1 cellular context compared by ENCODE assay signal in the genomic region with DNA sequence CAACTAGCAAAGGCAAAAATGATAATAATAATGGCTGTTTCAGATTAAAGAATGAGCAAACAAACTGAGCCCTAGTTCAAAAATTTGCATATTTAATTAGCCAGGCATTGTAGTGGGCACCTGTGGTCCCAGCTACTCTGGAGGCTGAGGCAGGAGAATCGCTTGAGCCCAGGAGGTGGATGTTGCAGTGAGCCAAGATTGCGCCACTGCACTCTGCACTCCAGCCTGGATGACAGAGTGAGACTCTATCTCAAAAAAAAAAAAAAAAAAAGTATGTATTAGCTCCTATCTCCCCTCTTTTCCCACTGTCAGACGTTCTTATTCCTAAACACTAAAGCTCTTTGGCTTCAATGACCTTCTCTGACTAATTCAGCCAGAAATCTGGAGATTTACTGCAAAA.
TF ChIP-seq lines count a peak whose summit lies in the region.

No MANE protein-coding gene starts in this region.

TF ChIP-seq in HepG2, 621 proteins besides CTCF, POLR2A, EP300 and RAD21:
- TF ChIP-seq ZNF124 (CRISPR knock-in tag; IDR thresholded peaks at IDR 0.05), result no peak
- no peak for TF ChIP-seq ZNF577 (CRISPR knock-in tag; IDR thresholded peaks at IDR 0.05; ENCODE audit: borderline replicate concordance, low read depth)
- no peak for TF ChIP-seq SP140L (CRISPR knock-in tag; IDR thresholded peaks at IDR 0.05; ENCODE audit: borderline replicate concordance)
- no peak for TF ChIP-seq ZNF549 (CRISPR knock-in tag; IDR thresholded peaks at IDR 0.05)
- TF ChIP-seq SALL2 (CRISPR knock-in tag; IDR thresholded peaks at IDR 0.05), result no peak
- no peak for TF ChIP-seq SP2 (CRISPR knock-in tag; IDR thresholded peaks at IDR 0.05)
- 0 out of 2 replicates have a peak, but pooled peaks have one; percentile 38 for TF ChIP-seq ZNF362 (CRISPR knock-in tag; IDR thresholded peaks at IDR 0.05; ENCODE audit: borderline replicate concordance)
- TF ChIP-seq RFX1 (IDR thresholded peaks at IDR 0.05), result no peak
- TF ChIP-seq ZNF543 (CRISPR knock-in tag; IDR thresholded peaks at IDR 0.05), result no peak
- TF ChIP-seq ZNF644 (CRISPR knock-in tag; IDR thresholded peaks at IDR 0.05; ENCODE audit: low read depth), result no peak
- no peak for TF ChIP-seq ZNF24 (IDR thresholded peaks at IDR 0.05)
- no peak for TF ChIP-seq HMG20B (CRISPR knock-in tag; conservative IDR thresholded peaks at IDR 0.05)
- TF ChIP-seq, protein P1, sequence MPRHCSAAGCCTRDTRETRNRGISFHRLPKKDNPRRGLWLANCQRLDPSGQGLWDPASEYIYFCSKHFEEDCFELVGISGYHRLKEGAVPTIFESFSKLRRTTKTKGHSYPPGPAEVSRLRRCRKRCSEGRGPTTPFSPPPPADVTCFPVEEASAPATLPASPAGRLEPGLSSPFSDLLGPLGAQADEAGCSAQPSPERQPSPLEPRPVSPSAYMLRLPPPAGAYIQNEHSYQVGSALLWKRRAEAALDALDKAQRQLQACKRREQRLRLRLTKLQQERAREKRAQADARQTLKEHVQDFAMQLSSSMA (CRISPR knock-in tag; IDR thresholded peaks at IDR 0.05), result no peak
- peak; percentile 51; the same call in 1 of the 2 replicates for TF ChIP-seq CEBPB (IDR thresholded peaks at IDR 0.05; ENCODE audit: borderline replicate concordance, low read depth, low read length)
- no peak for TF ChIP-seq E2F1 (CRISPR knock-in tag; IDR thresholded peaks at IDR 0.05)
